Comparison of ENCODE assay signal across 18 cellular contexts in the genomic region with DNA sequence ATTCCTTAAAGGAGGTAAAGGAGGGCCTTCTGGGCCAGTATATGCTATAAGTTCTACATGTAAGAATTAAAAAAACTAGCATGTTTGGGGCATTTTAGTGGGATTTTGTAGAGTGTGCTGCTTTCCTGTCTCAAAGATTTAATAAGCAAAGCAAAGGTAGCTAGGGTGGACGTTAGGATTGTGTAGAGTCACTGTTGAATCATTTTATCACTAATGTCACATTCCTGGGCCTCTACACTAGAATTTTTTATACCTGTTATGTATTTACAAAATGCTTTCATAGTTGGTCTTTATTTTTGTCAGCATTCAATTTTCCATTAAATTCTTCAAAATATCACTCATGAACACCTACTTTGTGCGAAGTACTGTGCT.
"Had no signal": no experiment of that assay in that cellular context is flagged by ENCODE, and none has a peak within 500 bp of the region (broad histone marks: within the 10 kb centered on the region; RNA-seq: fewer than 3 reads in every experiment).

No MANE protein-coding gene starts in this region.

- H3K27me3 ChIP-seq: neutrophil, spleen, upper lobe of left lung had no signal

- H3K36me3 Mint-ChIP-seq: activated naive CD4-positive, alpha-beta T cell treated with anti-CD3 and anti-CD28 coated beads, Interleukin-2, amount 50 U/mL, for 24 hours; brain; naive thymus-derived CD4-positive, alpha-beta T cell had no signal

- H3K27me3 Mint-ChIP-seq: activated naive CD4-positive, alpha-beta T cell treated with anti-CD3 and anti-CD28 coated beads, Interleukin-2, amount 50 U/mL, for 24 hours; central memory CD8-positive, alpha-beta T cell; naive thymus-derived CD4-positive, alpha-beta T cell; progenitor cell of endocrine pancreas had no signal

- DNase-seq: activated effector memory CD4-positive, alpha-beta T cell treated with Interleukin-2 at 50 U/mL for 16 hours; activated T-cell treated with anti-CD3 and anti-CD28 coated beads, Interleukin-2, amount 50 U/mL, for 1 hour; cortex of kidney; effector CD8-positive, alpha-beta T cell; naive thymus-derived CD4-positive, alpha-beta T cell; spleen; stimulated activated CD4-positive, alpha-beta T cell treated with anti-CD3 and anti-CD28 coated beads, Interleukin-1b, Interleukin-23, amount 100 ng/mL, for 48 hours; stimulated activated naive CD4-positive, alpha-beta T cell; substantia nigra; upper lobe of left lung had no signal

- ATAC-seq: activated CD4-positive, CD25-positive, alpha-beta regulatory T cell treated with anti-CD3 and anti-CD28 coated beads, Interleukin-2, amount 50 U/mL, for 24 hours; naive thymus-derived CD4-positive, alpha-beta T cell had no signal

- H3K4me1 ChIP-seq: spleen, upper lobe of left lung had no signal

- H3K27ac ChIP-seq: neutrophil, spleen, upper lobe of left lung had no signal

- H3K27ac Mint-ChIP-seq: activated naive CD4-positive, alpha-beta T cell treated with anti-CD3 and anti-CD28 coated beads, Interleukin-2, amount 50 U/mL, for 24 hours; naive thymus-derived CD4-positive, alpha-beta T cell; progenitor cell of endocrine pancreas; T-helper 2 cell treated with Interferon-gamma antibody and Interleukin-4, amounts not matched to agents 5 μg/mL and 100 μg/mL, for 36 hours had no signal

- H3K9me3 ChIP-seq: neutrophil, upper lobe of left lung had no signal

- H3K4me1 Mint-ChIP-seq: activated naive CD4-positive, alpha-beta T cell treated with anti-CD3 and anti-CD28 coated beads, Interleukin-2, amount 50 U/mL, for 24 hours; central memory CD8-positive, alpha-beta T cell; naive thymus-derived CD4-positive, alpha-beta T cell had no signal

- H3K4me3 Mint-ChIP-seq: activated naive CD4-positive, alpha-beta T cell treated with anti-CD3 and anti-CD28 coated beads, Interleukin-2, amount 50 U/mL, for 24 hours; brain; central memory CD8-positive, alpha-beta T cell; naive thymus-derived CD4-positive, alpha-beta T cell; T-helper 2 cell treated with Interferon-gamma antibody and Interleukin-4, amounts not matched to agents 5 μg/mL and 100 μg/mL, for 36 hours had no signal

- FAIRE-seq: frontal cortex had no signal

- H3K4me3 ChIP-seq: spleen, upper lobe of left lung had no signal

- H3K36me3 ChIP-seq: neutrophil, spleen, upper lobe of left lung had no signal
